25 cellular contexts compared by ENCODE assay signal in genomic region chr1:48177257-48177656, GRCh38. TPM values are rescaled to one million over a fixed set of nuclear protein-coding genes. Genes with fewer than 3 reads are reported as not detected.
"Had no signal": no experiment of that assay in that cellular context is flagged by ENCODE, and none has a peak within 500 bp of the region (broad histone marks: within the 10 kb centered on the region; RNA-seq: fewer than 3 reads in every experiment).

No MANE protein-coding gene starts in this region.

- H3K9me3 ChIP-seq: gastrocnemius medialis, left lung, neutrophil, tibial nerve, uterus had no signal

- H3K4me3 ChIP-seq: gastrocnemius medialis, left lung, tibial nerve, uterus had no signal

- H3K27me3 ChIP-seq: brain microvascular endothelial cell, gastrocnemius medialis, left lung, tibial nerve had no signal

- FAIRE-seq: kidney had no signal

- H3K27ac ChIP-seq: brain microvascular endothelial cell, gastrocnemius medialis, left lung, neutrophil, tibial nerve, uterus had no signal

- DNase-seq: activated B cell treated with CpG ODN at 0.5 μM for 24 hours; activated CD4-positive, alpha-beta T cell treated with anti-CD3 and anti-CD28 coated beads for 48 hours; activated CD8-positive, alpha-beta T cell treated with anti-CD3 and anti-CD28 coated beads for 36 hours; activated gamma-delta T cell treated with Interleukin-2 at 50 U/mL for 16 hours; activated naive CD8-positive, alpha-beta T cell treated with anti-CD3 and anti-CD28 coated beads for 36 hours; activated T-cell treated with anti-CD3 and anti-CD28 coated beads, Interleukin-2, amount 50 U/mL, for 72 hours; anterior cingulate cortex; brain microvascular endothelial cell; cortex of kidney; effector CD4-positive, alpha-beta T cell; gastrocnemius medialis; kidney; left lung; naive thymus-derived CD8-positive, alpha-beta T cell; posterior cingulate gyrus; retina; stimulated activated CD4-positive, alpha-beta T cell treated with anti-CD3 and anti-CD28 coated beads, Interleukin-2, amount 100 ng/mL, for 48 hours; stimulated activated naive B cell treated with anti-CD40 and anti-IgM and Interleukin-4, amounts not matched to agents 10 μg/mL and 1 μg/mL and 100 μg/mL, for 72 hours; T-helper 1 cell; T1000 had no signal

- H3K4me1 ChIP-seq: gastrocnemius medialis, left lung, tibial nerve, uterus had no signal

- ATAC-seq: activated CD8-positive, alpha-beta T cell treated with anti-CD3 and anti-CD28 coated beads for 36 hours; activated T-cell treated with anti-CD3 and anti-CD28 coated beads, Interleukin-2, amount 50 U/mL, for 72 hours; gastrocnemius medialis; left lung; naive thymus-derived CD8-positive, alpha-beta T cell; stimulated activated naive B cell treated with anti-CD40 and anti-IgM and Interleukin-4, amounts not matched to agents 10 μg/mL and 1 μg/mL and 100 μg/mL, for 72 hours had no signal

- H3K36me3 ChIP-seq: brain microvascular endothelial cell, gastrocnemius medialis, left lung, neutrophil, tibial nerve, uterus had no signal

RNA-seq across cellular contexts. Expression of gene SLC5A9, which starts 45.3 kb away (rescaled TPM):
- total RNA-seq: activated B cell treated with CpG ODN at 0.5 μM for 24 hours; activated CD8-positive, alpha-beta T cell treated with anti-CD3 and anti-CD28 coated beads for 36 hours; activated naive CD8-positive, alpha-beta T cell treated with anti-CD3 and anti-CD28 coated beads for 36 hours; activated T-cell treated with anti-CD3 and anti-CD28 coated beads, Interleukin-2, amount 50 U/mL, for 72 hours; fibroblast of lung; gastrocnemius medialis; naive thymus-derived CD8-positive, alpha-beta T cell; subcutaneous adipose tissue; tibial nerve had no signal
- polyA plus RNA-seq: fibroblast of lung; naive thymus-derived CD8-positive, alpha-beta T cell had no signal
